1 cellular context compared by ENCODE assay signal in genomic region chr3:155871746-155872158, GRCh38.
TF ChIP-seq lines count a peak whose summit lies in the region.

No MANE protein-coding gene starts in this region.

TF ChIP-seq in H1, 55 proteins besides CTCF, POLR2A, EP300 and RAD21:
- TF ChIP-seq CHD2 (IDR thresholded peaks at IDR 0.05; ENCODE audit: low read length) (no peak), SP4 (IDR thresholded peaks at IDR 0.05; ENCODE audit: low read length) (no peak), GABPA (IDR thresholded peaks at IDR 0.05; ENCODE audit: borderline replicate concordance, insufficient read depth, low read length) (no peak), TAF1 (IDR thresholded peaks at IDR 0.05; ENCODE audit: low read depth, low read length) (no peak), PHF8 (conservative IDR thresholded peaks at IDR 0.05; ENCODE audit: low read depth, low read length) (no peak), YY1 (IDR thresholded peaks at IDR 0.05; ENCODE audit: low read depth, low read length) (no peak), HDAC2 (IDR thresholded peaks at IDR 0.05; ENCODE audit: borderline replicate concordance in 1 of 2, low read depth in 2 of 2, low read length in 2 of 2) (0 out of 4 replicates have a peak, but pooled peaks of 1 of the 2 experiments have one; percentile 38), TEAD4 (IDR thresholded peaks at IDR 0.05; ENCODE audit: low read depth, low read length) (no peak), MAX (IDR thresholded peaks at IDR 0.05) (no peak), RBBP5 (IDR thresholded peaks at IDR 0.05; ENCODE audit: borderline replicate concordance, low read depth, low read length) (0 out of 2 replicates have a peak, but pooled peaks have one; percentile 29), EGR1 (IDR thresholded peaks at IDR 0.05; ENCODE audit: borderline replicate concordance, low read depth, low read length) (no peak), FOSL1 (IDR thresholded peaks at IDR 0.05; ENCODE audit: insufficient read depth, low read depth, low read length) (no peak), RFX5 (IDR thresholded peaks at IDR 0.05; ENCODE audit: borderline replicate concordance, low read depth, low read length) (no peak), JUND (IDR thresholded peaks at IDR 0.05; ENCODE audit: low read length) (no peak), CHD1 (IDR thresholded peaks at IDR 0.05; ENCODE audit: low read depth, low read length) (no peak)
